In genomic region chr14:20441466-20441865, GRCh38 we compare ENCODE assay signal across 12 cellular contexts.
"Had no signal": no experiment of that assay in that cellular context is flagged by ENCODE, and none has a peak within 500 bp of the region (broad histone marks: within the 10 kb centered on the region; RNA-seq: fewer than 3 reads in every experiment).

No MANE protein-coding gene starts in this region.

- ATAC-seq: heart right ventricle, sciatic nerve had no signal

- H3K4me1 ChIP-seq: adrenal gland, prostate gland had no signal

- H3K27me3 ChIP-seq: adrenal gland, heart right ventricle had no signal

- H3K4me3 ChIP-seq: adrenal gland, coronary artery, heart right ventricle, prostate gland had no signal

- H3K9me3 Mint-ChIP-seq: natural killer cell treated with Interleukin-12 subunit alpha and Interleukin-12 subunit beta and Interleukin-15 and Interleukin-18, amount 100 ng/mL, for 72 hours; type B pancreatic cell had no signal

- DNase-seq: activated CD4-positive, CD25-positive, alpha-beta regulatory T cell; activated CD8-positive, alpha-beta memory T cell treated with anti-CD3 and anti-CD28 coated beads, Interleukin-2, amount 10 ng/mL, durations not matched to agents 7 days and 5 days; adrenal gland; effector CD4-positive, alpha-beta T cell; heart right ventricle; stimulated activated naive B cell treated with anti-CD40 and anti-IgM and Interleukin-4, amounts not matched to agents 10 μg/mL and 1 μg/mL and 100 μg/mL, for 72 hours; T1000 had no signal

- H3K27ac Mint-ChIP-seq: type B pancreatic cell had no signal

- H3K36me3 Mint-ChIP-seq: natural killer cell treated with Interleukin-12 subunit alpha and Interleukin-12 subunit beta and Interleukin-15 and Interleukin-18, amount 100 ng/mL, for 72 hours had no signal

- H3K27me3 Mint-ChIP-seq: activated CD8-positive, alpha-beta memory T cell treated with anti-CD3 and anti-CD28 coated beads, Interleukin-2, amount 10 ng/mL, durations not matched to agents 7 days and 5 days; stimulated activated naive B cell treated with anti-CD40 and anti-IgM and Interleukin-4, amounts not matched to agents 10 μg/mL and 1 μg/mL and 100 μg/mL, for 72 hours had no signal

- H3K9me3 ChIP-seq: adrenal gland, heart right ventricle, prostate gland had no signal

- H3K27ac ChIP-seq: adrenal gland, coronary artery, heart right ventricle, prostate gland had no signal

- H3K4me3 Mint-ChIP-seq: natural killer cell treated with Interleukin-12 subunit alpha and Interleukin-12 subunit beta and Interleukin-15 and Interleukin-18, amount 100 ng/mL, for 72 hours; stimulated activated naive B cell treated with anti-CD40 and anti-IgM and Interleukin-4, amounts not matched to agents 10 μg/mL and 1 μg/mL and 100 μg/mL, for 72 hours; type B pancreatic cell had no signal
